11 cellular contexts compared by ENCODE assay signal in genomic region chr2:69693059-69693458, GRCh38. TPM values are rescaled to one million over a fixed set of nuclear protein-coding genes. Genes with fewer than 3 reads are reported as not detected.
DNase-seq lines count a peak whose midpoint lies in the region; ATAC-seq and TF ChIP-seq lines count a peak whose summit lies in the region.
"Had no signal": no experiment of that assay in that cellular context is flagged by ENCODE, and none has a peak within 500 bp of the region (broad histone marks: within the 10 kb centered on the region; RNA-seq: fewer than 3 reads in every experiment).

No MANE protein-coding gene starts in this region.

- intact Hi-C loops in Caco-2 (cut with micrococcal nuclease; ENCODE audit: unreplicated experiment) (no loop called here), left colon (cut with DNase I, micrococcal nuclease) (no loop called here)

- CTCF ChIA-PET in Caco-2 (lab: Charles Lee) = no interaction called here

- H3K9me3 Mint-ChIP-seq in Caco-2 (ENCODE audit: unreplicated experiment) = no peaks in the 10 kb centered on the region
- no peaks in the 10 kb centered on the region for H3K9me3 Mint-ChIP-seq in activated T-helper 17 cell treated with anti-CD3 and anti-CD28 coated beads, Interleukin-2, amount 50 U/mL, for 72 hours
- H3K9me3 Mint-ChIP-seq in naive thymus-derived CD8-positive, alpha-beta T cell = no peaks in the 10 kb centered on the region

- no peak for DNase-seq in Caco-2
- peak in 1 of 10 donors; percentile 10 for DNase-seq in naive thymus-derived CD8-positive, alpha-beta T cell
- DNase-seq in SHP77 (lab: John Stamatoyannopoulos, UW) = no peak
- no peak for DNase-seq in left colon
- DNase-seq in NCI-H2171 (lab: John Stamatoyannopoulos, UW) = no peak
- DNase-seq: MG63, tibial artery had no signal

- no peaks in the 10 kb centered on the region for H3K27me3 ChIP-seq in Caco-2 (replicated peaks; ENCODE audit: control insufficient read depth, insufficient read depth, low read length)
- H3K27me3 ChIP-seq: MG63, tibial artery had no signal

- peaks cover 17% of the 10 kb centered on the region; the same call in 1 of the 2 replicates for H3K4me1 ChIP-seq in Caco-2

- POLR2A ChIA-PET in Caco-2 (lab: Charles Lee) = no interaction called here
- POLR2A ChIA-PET in naive thymus-derived CD8-positive, alpha-beta T cell (lab: Charles Lee) = interaction anchor here (0.6 to 8.6 kb wide), 9 partner anchors 10 to 201 kb away, joined by 3 to 214 read pairs (median 15); partner anchors contain the start of genes AAK1 and SNRNP27

- ATAC-seq in HG03432 (IDR thresholded peaks at IDR 0.05; ENCODE audit: unreplicated experiment) (peak; percentile 27), left colon (no peak), HG03521 (IDR thresholded peaks at IDR 0.05; ENCODE audit: unreplicated experiment) (no peak)
- no peak for ATAC-seq in activated T-helper 17 cell treated with anti-CD3 and anti-CD28 coated beads, Interleukin-2, amount 50 U/mL, for 72 hours (replicated peaks)
- ATAC-seq in naive thymus-derived CD8-positive, alpha-beta T cell = peak in 1 of 2 donors; percentile 10

- no peaks in the 10 kb centered on the region for H3K9me3 ChIP-seq in Caco-2
- H3K9me3 ChIP-seq: MG63, tibial artery had no signal

- H3K4me1 Mint-ChIP-seq in Caco-2 (ENCODE audit: low read depth, unreplicated experiment) = peaks cover 13% of the 10 kb centered on the region
- H3K4me1 Mint-ChIP-seq in activated T-helper 17 cell treated with anti-CD3 and anti-CD28 coated beads, Interleukin-2, amount 50 U/mL, for 72 hours = peaks cover 44% of the 10 kb centered on the region
- peaks cover 45 to 95% (median 87%) of the 10 kb centered on the region in 4 donors for H3K4me1 Mint-ChIP-seq in naive thymus-derived CD8-positive, alpha-beta T cell

- TF ChIP-seq CTCF in Caco-2 (IDR thresholded peaks at IDR 0.05; ENCODE audit: insufficient read depth in 1 of 2, low read depth in 1 of 2, low read length in 1 of 2, severe bottlenecking in 1 of 2, unreplicated experiment in 1 of 2) = no peak

- no peak overlapping the region for H3K4me3 Mint-ChIP-seq in Caco-2 (ENCODE audit: unreplicated experiment)
- H3K4me3 Mint-ChIP-seq in activated T-helper 17 cell treated with anti-CD3 and anti-CD28 coated beads, Interleukin-2, amount 50 U/mL, for 72 hours = peak overlapping the region; percentile 62
- H3K4me3 Mint-ChIP-seq in naive thymus-derived CD8-positive, alpha-beta T cell = peak overlapping the region; percentile 60 to 85 (median 76)

- H3K36me3 ChIP-seq in Caco-2 (ENCODE audit: control insufficient read depth, insufficient read depth, low read length) = no peaks in the 10 kb centered on the region
- H3K36me3 ChIP-seq: MG63, tibial artery had no signal

- no peaks in the 10 kb centered on the region for H3K36me3 Mint-ChIP-seq in Caco-2 (ENCODE audit: insufficient read depth, unreplicated experiment)
- no peaks in the 10 kb centered on the region for H3K36me3 Mint-ChIP-seq in activated T-helper 17 cell treated with anti-CD3 and anti-CD28 coated beads, Interleukin-2, amount 50 U/mL, for 72 hours (ENCODE audit: low read depth)
- no peaks in the 10 kb centered on the region for H3K36me3 Mint-ChIP-seq in naive thymus-derived CD8-positive, alpha-beta T cell

- H3K4me3 ChIP-seq in Caco-2 (ENCODE audit: low read depth, low read length) = no peak overlapping the region
- H3K4me3 ChIP-seq: MG63, PC-9, tibial artery had no signal

- H3K27ac Mint-ChIP-seq in Caco-2 (ENCODE audit: unreplicated experiment) = peak overlapping the region; percentile 10
- peak overlapping the region; percentile 79 for H3K27ac Mint-ChIP-seq in activated T-helper 17 cell treated with anti-CD3 and anti-CD28 coated beads, Interleukin-2, amount 50 U/mL, for 72 hours
- peak overlapping the region; percentile 91 to 99 (median 96) for H3K27ac Mint-ChIP-seq in naive thymus-derived CD8-positive, alpha-beta T cell

- no peaks in the 10 kb centered on the region for H3K27me3 Mint-ChIP-seq in Caco-2 (ENCODE audit: insufficient read depth, unreplicated experiment)
- no peaks in the 10 kb centered on the region for H3K27me3 Mint-ChIP-seq in activated T-helper 17 cell treated with anti-CD3 and anti-CD28 coated beads, Interleukin-2, amount 50 U/mL, for 72 hours
- no peaks in the 10 kb centered on the region for H3K27me3 Mint-ChIP-seq in naive thymus-derived CD8-positive, alpha-beta T cell

- BruUV-seq in Caco-2 (replicated peaks; lab: Mats Ljungman, UMichigan) = no TSS peak

RNA-seq across cellular contexts. Expression of gene ANXA4, which starts 48.9 kb away (rescaled TPM):
- 90.8 and 92.0 TPM in 2 replicates for total RNA-seq in Caco-2 (2022)
- total RNA-seq in activated T-helper 17 cell treated with anti-CD3 and anti-CD28 coated beads, Interleukin-2, amount 50 U/mL, for 72 hours = 10 to 100 TPM; 31.5 to 33.0 TPM
- 10 to 100 TPM in 1 of 2 experiments, 1 to 10 TPM in 1; 8.0 to 10.0 TPM for total RNA-seq in naive thymus-derived CD8-positive, alpha-beta T cell
- polyA plus RNA-seq in naive thymus-derived CD8-positive, alpha-beta T cell = 10 to 100 TPM in 1 of 3 donors, 1 to 10 TPM in 2; 2.9 to 15.8 (median 3.8) TPM
- total RNA-seq in left colon = 100 to 1,000 TPM; 271 to 289 TPM

RNA-seq across cellular contexts. Expression of gene AAK1, which starts 49.5 kb away (rescaled TPM):
- total RNA-seq in Caco-2 (2022) (39.7 and 50.8 TPM in 2 replicates), left colon (10 to 100 TPM; 59.5 to 61.5 TPM)
- total RNA-seq in activated T-helper 17 cell treated with anti-CD3 and anti-CD28 coated beads, Interleukin-2, amount 50 U/mL, for 72 hours = 100 to 1,000 TPM in 1 of 2 donors, 10 to 100 TPM in 1; 94.3 to 203 TPM
- 100 to 1,000 TPM; 216 to 222 TPM for total RNA-seq in naive thymus-derived CD8-positive, alpha-beta T cell
- polyA plus RNA-seq in naive thymus-derived CD8-positive, alpha-beta T cell = 100 to 1,000 TPM in 1 of 3 donors, 10 to 100 TPM in 2; 59.8 to 106 (median 97.3) TPM

Comparison
In these comparisons a context has a peak if more than half of its experiments do, and no peak if none do; other contexts are left out.
1. H3K27ac Mint-ChIP-seq: peak in every context shown above with its lines; median percentile 96 in naive thymus-derived CD8-positive, alpha-beta T cell; 79 in activated T-helper 17 cell treated with anti-CD3 and anti-CD28 coated beads, Interleukin-2, amount 50 U/mL, for 72 hours; 10 in Caco-2.